In the genomic region with DNA sequence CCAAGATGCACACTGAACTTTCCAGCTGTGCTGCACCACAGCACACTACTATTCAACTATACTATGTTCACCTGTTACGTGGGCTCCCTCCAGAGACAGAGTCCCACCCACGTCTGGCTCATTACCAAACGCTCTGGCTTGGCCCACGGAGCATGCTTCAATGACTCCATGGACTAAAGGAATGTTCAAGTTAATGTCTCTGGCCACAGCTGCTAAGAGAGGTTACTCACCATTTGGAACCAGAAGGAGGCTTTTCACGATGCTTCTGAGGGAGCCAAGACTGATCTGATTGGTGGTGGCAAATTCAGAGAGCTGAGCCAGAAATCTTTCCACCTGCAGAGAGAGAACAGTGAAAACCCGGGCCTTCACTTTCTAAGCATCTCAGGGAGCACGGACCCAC, we compare ENCODE assay signal across 1 cellular context.
TF ChIP-seq lines count a peak whose summit lies in the region.

No MANE protein-coding gene starts in this region.

TF ChIP-seq in A549, 52 proteins besides CTCF, POLR2A, EP300 and RAD21 (continued from another document):
- no peak for TF ChIP-seq RNF2 (IDR thresholded peaks at IDR 0.05; ENCODE audit: borderline replicate concordance, low read depth)
